8 cellular contexts compared by ENCODE assay signal in the genomic region with DNA sequence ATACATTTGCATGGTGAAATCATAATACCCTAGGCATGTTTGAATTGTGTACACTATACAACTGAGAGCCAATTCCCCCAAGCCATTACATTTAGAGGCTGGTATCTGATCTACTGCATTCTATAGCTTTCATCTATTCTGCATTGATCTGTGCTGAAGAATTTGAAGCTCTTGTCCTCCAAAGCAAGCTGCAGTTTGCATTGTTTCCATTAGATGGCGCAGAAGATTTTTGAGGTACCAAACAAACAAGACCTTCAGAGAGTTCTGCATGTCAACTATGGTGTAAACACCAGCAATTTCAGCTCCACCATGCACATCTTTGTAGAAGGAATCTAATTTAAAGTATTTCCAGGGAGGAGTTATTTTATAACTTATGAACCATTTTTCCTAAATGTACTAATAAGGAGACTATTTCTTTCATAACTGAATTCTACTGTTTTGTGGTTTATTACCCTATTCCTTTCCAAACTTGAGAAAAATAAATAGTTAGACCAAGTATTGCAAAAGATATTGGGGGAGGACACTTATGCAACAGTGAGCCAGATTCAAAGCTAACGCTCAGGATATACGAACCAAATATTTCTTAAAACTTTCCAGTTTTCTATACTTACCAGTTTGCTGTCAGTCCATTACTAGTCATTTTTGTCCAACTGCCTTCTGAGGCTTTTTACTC.
DNase-seq lines count a peak whose midpoint lies in the region; ATAC-seq lines count a peak whose summit lies in the region.

No MANE protein-coding gene starts in this region.

- DNase-seq in CD4-positive, alpha-beta memory T cell = peak; percentile 50 to 64 (median 57)
- DNase-seq in NCI-H345 (lab: John Stamatoyannopoulos, UW) (peak; percentile 75), epidermal melanocyte (ENCODE audit: insufficient read length, low spot score) (peak; percentile 64), myocyte (ENCODE audit: low read depth) (peak; percentile 83), superior temporal gyrus (ENCODE audit: extremely low spot score) (peak; percentile 93)
- peak; percentile 74 for DNase-seq in activated CD4-positive, alpha-beta T cell treated with anti-CD3 and anti-CD28 coated beads, Interleukin-2, amount 10 ng/mL, durations not matched to agents 7 days and 5 days

- H3K4me1 ChIP-seq in CD4-positive, alpha-beta memory T cell (ENCODE audit: insufficient read depth, low read length) = no peaks in the 10 kb centered on the region

- H3K9me3 Mint-ChIP-seq in CD4-positive, alpha-beta memory T cell = no peaks in the 10 kb centered on the region
- no peaks in the 10 kb centered on the region for H3K9me3 Mint-ChIP-seq in activated CD4-positive, alpha-beta T cell treated with anti-CD3 and anti-CD28 coated beads, Interleukin-2, amount 10 ng/mL, durations not matched to agents 7 days and 5 days

- intact Hi-C loops in CD4-positive, alpha-beta memory T cell (cut with micrococcal nuclease) = loop anchor here (1.0 kb wide), 3 partner anchors 205 to 828 kb away; no protein-coding TSS in a partner anchor

- H3K36me3 Mint-ChIP-seq in CD4-positive, alpha-beta memory T cell = no peaks in the 10 kb centered on the region
- H3K36me3 Mint-ChIP-seq in activated CD4-positive, alpha-beta T cell treated with anti-CD3 and anti-CD28 coated beads, Interleukin-2, amount 10 ng/mL, durations not matched to agents 7 days and 5 days (ENCODE audit: low read depth) = no peaks in the 10 kb centered on the region

- CTCF ChIA-PET in CD4-positive, alpha-beta memory T cell (lab: Charles Lee; ENCODE audit: partially characterized antibody) = interaction anchor here (0.8 to 5.9 kb wide), 22 partner anchors 9 to 854 kb away, joined by 3 to 113 read pairs (median 4); no protein-coding TSS in a partner anchor
- CTCF ChIA-PET in activated CD4-positive, alpha-beta T cell treated with anti-CD3 and anti-CD28 coated beads, Interleukin-2, amount 10 ng/mL, durations not matched to agents 7 days and 5 days (lab: Charles Lee) = interaction anchor here (1.1 to 2.2 kb wide), 6 partner anchors 14 to 828 kb away, joined by 3 to 8 read pairs (median 4); no protein-coding TSS in a partner anchor

- no peaks in the 10 kb centered on the region for H3K27me3 ChIP-seq in CD4-positive, alpha-beta memory T cell (ENCODE audit: insufficient read depth, low read length)

- H3K27ac Mint-ChIP-seq in CD4-positive, alpha-beta memory T cell = no peak overlapping the region
- no peak overlapping the region for H3K27ac Mint-ChIP-seq in activated CD4-positive, alpha-beta T cell treated with anti-CD3 and anti-CD28 coated beads, Interleukin-2, amount 10 ng/mL, durations not matched to agents 7 days and 5 days

- H3K27me3 Mint-ChIP-seq in CD4-positive, alpha-beta memory T cell = no peaks in the 10 kb centered on the region
- H3K27me3 Mint-ChIP-seq in activated CD4-positive, alpha-beta T cell treated with anti-CD3 and anti-CD28 coated beads, Interleukin-2, amount 10 ng/mL, durations not matched to agents 7 days and 5 days = peaks cover 4% of the 10 kb centered on the region

- no peak overlapping the region for H3K4me3 Mint-ChIP-seq in CD4-positive, alpha-beta memory T cell
- no peak overlapping the region for H3K4me3 Mint-ChIP-seq in activated CD4-positive, alpha-beta T cell treated with anti-CD3 and anti-CD28 coated beads, Interleukin-2, amount 10 ng/mL, durations not matched to agents 7 days and 5 days

- H3K9me3 ChIP-seq in CD4-positive, alpha-beta memory T cell (ENCODE audit: control insufficient read depth in 1 of 2, low read length in 2 of 2) = no peaks in the 10 kb centered on the region

- no peak overlapping the region for H3K4me3 ChIP-seq in CD4-positive, alpha-beta memory T cell (ENCODE audit: low read length in 2 of 2)

- H3K27ac ChIP-seq in CD4-positive, alpha-beta memory T cell (ENCODE audit: low read depth, low read length) = no peak overlapping the region

- H3K4me1 Mint-ChIP-seq in CD4-positive, alpha-beta memory T cell = peaks cover 0 to 4% (median under 1%) of the 10 kb centered on the region in 4 donors
- H3K4me1 Mint-ChIP-seq in activated CD4-positive, alpha-beta T cell treated with anti-CD3 and anti-CD28 coated beads, Interleukin-2, amount 10 ng/mL, durations not matched to agents 7 days and 5 days = peaks cover 9% of the 10 kb centered on the region

- ATAC-seq in GM18907 (IDR thresholded peaks at IDR 0.05; ENCODE audit: unreplicated experiment) (peak; percentile 91), HG03103 (IDR thresholded peaks at IDR 0.05; ENCODE audit: low read depth, unreplicated experiment) (peak; percentile 85)

- no peaks in the 10 kb centered on the region for H3K36me3 ChIP-seq in CD4-positive, alpha-beta memory T cell (ENCODE audit: insufficient read depth, low read length)

- POLR2A ChIA-PET in CD4-positive, alpha-beta memory T cell (lab: Charles Lee; ENCODE audit: partially characterized antibody) = interaction anchor here (1.0 kb wide), 1 partner anchor 828 kb away, joined by 5 read pairs; no protein-coding TSS in a partner anchor
- POLR2A ChIA-PET in activated CD4-positive, alpha-beta T cell treated with anti-CD3 and anti-CD28 coated beads, Interleukin-2, amount 10 ng/mL, durations not matched to agents 7 days and 5 days (lab: Charles Lee) = no interaction called here
